Comparison of ENCODE assay signal across 11 cellular contexts in genomic region chr20:44540834-44541233, GRCh38. TPM values are rescaled to one million over a fixed set of nuclear protein-coding genes. Genes with fewer than 3 reads are reported as not detected.
DNase-seq lines count a peak whose midpoint lies in the region; ATAC-seq and TF ChIP-seq lines count a peak whose summit lies in the region.
"Had no signal": no experiment of that assay in that cellular context is flagged by ENCODE, and none has a peak within 500 bp of the region (broad histone marks: within the 10 kb centered on the region; RNA-seq: fewer than 3 reads in every experiment).

No MANE protein-coding gene starts in this region.

- ATAC-seq in HCT116 (no peak), upper lobe of right lung (peak; percentile 72), GM18502 (IDR thresholded peaks at IDR 0.05; ENCODE audit: poor library complexity, unreplicated experiment) (no peak)

- in situ Hi-C loops in astrocyte of the spinal cord (cut with HindIII; ENCODE audit: low sequenced_read_pairs): no loop called here

- H3K4me2 ChIP-seq in HCT116 (ENCODE audit: low read length): peak overlapping the region; percentile 51

- H3K36me3 ChIP-seq in HCT116 (ENCODE audit: control insufficient read depth in 1 of 2, insufficient read depth in 2 of 2, low read length in 2 of 2): no peaks in the 10 kb centered on the region
- H3K36me3 ChIP-seq in upper lobe of right lung: no peaks in the 10 kb centered on the region

- TF ChIP-seq RAD21 in HCT116 (IDR thresholded peaks at IDR 0.05; ENCODE audit: low read depth): no peak

- CTCF ChIA-PET in HCT116 (lab: Charles Lee): no interaction called here

- POLR2A ChIA-PET in HCT116 (lab: Charles Lee): no interaction called here

- DNase-seq in HCT116 (ENCODE audit: low read depth, low spot score) (no peak), astrocyte of the spinal cord (ENCODE audit: low read depth, low spot score) (peak; percentile 44), hepatic stellate cell (ENCODE audit: low spot score) (peak; percentile 64), upper lobe of right lung (no peak)
- no peak for DNase-seq in activated CD4-positive, alpha-beta T cell treated with anti-CD3 and anti-CD28 coated beads for 48 hours
- no peak for DNase-seq in activated CD4-positive, alpha-beta T cell treated with anti-CD3 and anti-CD28 coated beads for 1 hour
- DNase-seq: COR-L47, NCI-H1092 treated with DMSO at 0.1 percent for 48 hours, NCI-H748 treated with DMSO at 0.1 percent for 48 hours had no signal

- no peak for TF ChIP-seq POLR2A in HCT116 (IDR thresholded peaks at IDR 0.05; ENCODE audit: borderline replicate concordance, extremely low read depth, insufficient read depth, insufficient read length)

- H3K4me3 ChIP-seq in HCT116 (replicated peaks in 1 of 2; ENCODE audit: low read depth in 1 of 2, low read length in 2 of 2) (no peak overlapping the region), astrocyte of the spinal cord (ENCODE audit: low read depth, low read length) (no peak overlapping the region), upper lobe of right lung (no peak overlapping the region)

- intact Hi-C loops in HCT116 (cut with micrococcal nuclease) (no loop called here), upper lobe of right lung (cut with DNase I) (no loop called here)

- H3K4me1 ChIP-seq in HCT116 (ENCODE audit: control insufficient read depth in 1 of 2, insufficient read depth in 2 of 2, low read length in 2 of 2): peaks cover 5 to 10% of the 10 kb centered on the region in 2 experiments; a peak in 3 of 4 replicates
- H3K4me1 ChIP-seq in upper lobe of right lung: peaks cover 34% of the 10 kb centered on the region

- H4K20me1 ChIP-seq in HCT116 (ENCODE audit: insufficient read depth): no peaks in the 10 kb centered on the region

- no peaks in the 10 kb centered on the region for H3K9me2 ChIP-seq in HCT116 (ENCODE audit: insufficient read depth)

- no peaks in the 10 kb centered on the region; the same call in 1 of the 2 replicates for H3K79me2 ChIP-seq in HCT116 (ENCODE audit: insufficient read depth, low read length)

- no peak overlapping the region for H3K9ac ChIP-seq in HCT116 (ENCODE audit: low read length)

- H2AFZ ChIP-seq in HCT116 (ENCODE audit: low read depth, low read length, poor library complexity, severe bottlenecking): no peak overlapping the region

- H3K9me3 ChIP-seq in HCT116 (ENCODE audit: control insufficient read depth in 1 of 2, insufficient read depth in 1 of 2, low read depth in 1 of 2, low read length in 2 of 2): no peaks in the 10 kb centered on the region
- no peaks in the 10 kb centered on the region for H3K9me3 ChIP-seq in upper lobe of right lung

- TF ChIP-seq CTCF in HCT116 (IDR thresholded peaks at IDR 0.05 in 2 of 3, conservative IDR thresholded peaks at IDR 0.05 in 1 of 3; ENCODE audit: borderline replicate concordance in 1 of 3, insufficient read depth in 1 of 3, low read depth in 2 of 3, low read length in 2 of 3): no peak
- TF ChIP-seq CTCF in astrocyte of the spinal cord (IDR thresholded peaks at IDR 0.05; ENCODE audit: low read depth, low read length): no peak
- TF ChIP-seq CTCF in upper lobe of right lung (IDR thresholded peaks at IDR 0.05): no peak

- RAD21 ChIA-PET in HCT116 (lab: Charles Lee; ENCODE audit: low non-redundant PET in 1 of 2, low total read pairs in 2 of 2, uncharacterized antibody in 2 of 2, unreplicated experiment in 2 of 2): no interaction called here

- H3K27ac ChIP-seq in HCT116 (ENCODE audit: low read depth, low read length) (no peak overlapping the region), upper lobe of right lung (no peak overlapping the region)
- H3K27ac ChIP-seq: VCaP had no signal

- no TSS peak for BruUV-seq in HCT116 (replicated peaks; lab: Mats Ljungman, UMichigan)

- H3K27me3 ChIP-seq in HCT116 (ENCODE audit: insufficient read depth, low read length): no peaks in the 10 kb centered on the region
- H3K27me3 ChIP-seq in upper lobe of right lung: no peaks in the 10 kb centered on the region

TF ChIP-seq in HCT116, 20 proteins besides CTCF, POLR2A, EP300 and RAD21:
- TF ChIP-seq ZFX (IDR thresholded peaks at IDR 0.05): no peak
- no peak for TF ChIP-seq POLR2AphosphoS5 (IDR thresholded peaks at IDR 0.05; ENCODE audit: low read depth, low read length)
- TF ChIP-seq FOSL1 (IDR thresholded peaks at IDR 0.05; ENCODE audit: low read depth): peak; percentile 27; the same call in 1 of the 2 replicates
- TF ChIP-seq TCF7L2 (IDR thresholded peaks at IDR 0.05; ENCODE audit: borderline replicate concordance, extremely low read depth, insufficient read depth, insufficient read length): no peak
- no peak for TF ChIP-seq ELF1 (IDR thresholded peaks at IDR 0.05; ENCODE audit: borderline replicate concordance, low read depth)
- TF ChIP-seq, protein P1, sequence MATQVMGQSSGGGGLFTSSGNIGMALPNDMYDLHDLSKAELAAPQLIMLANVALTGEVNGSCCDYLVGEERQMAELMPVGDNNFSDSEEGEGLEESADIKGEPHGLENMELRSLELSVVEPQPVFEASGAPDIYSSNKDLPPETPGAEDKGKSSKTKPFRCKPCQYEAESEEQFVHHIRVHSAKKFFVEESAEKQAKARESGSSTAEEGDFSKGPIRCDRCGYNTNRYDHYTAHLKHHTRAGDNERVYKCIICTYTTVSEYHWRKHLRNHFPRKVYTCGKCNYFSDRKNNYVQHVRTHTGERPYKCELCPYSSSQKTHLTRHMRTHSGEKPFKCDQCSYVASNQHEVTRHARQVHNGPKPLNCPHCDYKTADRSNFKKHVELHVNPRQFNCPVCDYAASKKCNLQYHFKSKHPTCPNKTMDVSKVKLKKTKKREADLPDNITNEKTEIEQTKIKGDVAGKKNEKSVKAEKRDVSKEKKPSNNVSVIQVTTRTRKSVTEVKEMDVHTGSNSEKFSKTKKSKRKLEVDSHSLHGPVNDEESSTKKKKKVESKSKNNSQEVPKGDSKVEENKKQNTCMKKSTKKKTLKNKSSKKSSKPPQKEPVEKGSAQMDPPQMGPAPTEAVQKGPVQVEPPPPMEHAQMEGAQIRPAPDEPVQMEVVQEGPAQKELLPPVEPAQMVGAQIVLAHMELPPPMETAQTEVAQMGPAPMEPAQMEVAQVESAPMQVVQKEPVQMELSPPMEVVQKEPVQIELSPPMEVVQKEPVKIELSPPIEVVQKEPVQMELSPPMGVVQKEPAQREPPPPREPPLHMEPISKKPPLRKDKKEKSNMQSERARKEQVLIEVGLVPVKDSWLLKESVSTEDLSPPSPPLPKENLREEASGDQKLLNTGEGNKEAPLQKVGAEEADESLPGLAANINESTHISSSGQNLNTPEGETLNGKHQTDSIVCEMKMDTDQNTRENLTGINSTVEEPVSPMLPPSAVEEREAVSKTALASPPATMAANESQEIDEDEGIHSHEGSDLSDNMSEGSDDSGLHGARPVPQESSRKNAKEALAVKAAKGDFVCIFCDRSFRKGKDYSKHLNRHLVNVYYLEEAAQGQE (IDR thresholded peaks at IDR 0.05; ENCODE audit: low read depth): no peak
- TF ChIP-seq SP1 (IDR thresholded peaks at IDR 0.05; ENCODE audit: low read depth): no peak
- peak; percentile 73 for TF ChIP-seq EGR1 (IDR thresholded peaks at IDR 0.05; ENCODE audit: low read depth)
- TF ChIP-seq, protein P2, sequence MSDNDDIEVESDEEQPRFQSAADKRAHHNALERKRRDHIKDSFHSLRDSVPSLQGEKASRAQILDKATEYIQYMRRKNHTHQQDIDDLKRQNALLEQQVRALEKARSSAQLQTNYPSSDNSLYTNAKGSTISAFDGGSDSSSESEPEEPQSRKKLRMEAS (IDR thresholded peaks at IDR 0.05): no peak
- no peak for TF ChIP-seq EZH2phosphoT487 (IDR thresholded peaks at IDR 0.05; ENCODE audit: borderline replicate concordance)

RNA-seq across cellular contexts. Expression of gene SERINC3, which starts 19.0 kb away (rescaled TPM):
- total RNA-seq in HCT116 (2021; ENCODE audit: unreplicated experiment) (56.8 TPM), upper lobe of right lung (143 TPM)
- polyA plus RNA-seq in HCT116 (2012): 60.9 and 67.4 TPM in 2 replicates

RNA-seq across cellular contexts. Expression of gene PKIG, which starts 41.5 kb away (rescaled TPM):
- total RNA-seq in HCT116 (2021; ENCODE audit: unreplicated experiment) (20.1 TPM), upper lobe of right lung (88.8 TPM)
- polyA plus RNA-seq in HCT116 (2012): 16.8 and 18.8 TPM in 2 replicates

Comparison
In these comparisons a context has a peak if more than half of its experiments do, and no peak if none do; other contexts are left out.
1. DNase-seq: peak in astrocyte of the spinal cord (single experiment) and hepatic stellate cell (single experiment); none in HCT116 (single experiment), upper lobe of right lung (single experiment), activated CD4-positive, alpha-beta T cell treated with anti-CD3 and anti-CD28 coated beads for 48 hours (single experiment) and activated CD4-positive, alpha-beta T cell treated with anti-CD3 and anti-CD28 coated beads for 1 hour (single experiment).